ENCODE assay signal across 24 cellular contexts in genomic region chr5:33330416-33330815, GRCh38.
DNase-seq lines count a peak whose midpoint lies in the region; ATAC-seq, FAIRE-seq and TF ChIP-seq lines count a peak whose summit lies in the region.
"Had no signal": no experiment of that assay in that cellular context is flagged by ENCODE, and none has a peak within 500 bp of the region (broad histone marks: within the 10 kb centered on the region; RNA-seq: fewer than 3 reads in every experiment).

No MANE protein-coding gene starts in this region.

- H2AFZ ChIP-seq in IMR-90 (replicated peaks; ENCODE audit: low read length, poor library complexity) (no peak overlapping the region), endothelial cell of umbilical vein (ENCODE audit: low read depth, low read length) (peak overlapping the region; percentile 20)

- H3K27me3 Mint-ChIP-seq in T-helper 17 cell: no peaks in the 10 kb centered on the region

- H3K36me3 Mint-ChIP-seq in T-helper 17 cell (ENCODE audit: low read depth): no peaks in the 10 kb centered on the region
- H3K36me3 Mint-ChIP-seq: CD8-positive, alpha-beta T cell had no signal

- H3K79me1 ChIP-seq in IMR-90 (ENCODE audit: low read depth in 1 of 2, low read length in 2 of 2): no peaks in the 10 kb centered on the region

- no peak overlapping the region for H3K4ac ChIP-seq in IMR-90 (ENCODE audit: low read depth, low read length)

- intact Hi-C loops in IMR-90 (cut with micrococcal nuclease) (no loop called here), endothelial cell of umbilical vein (cut with micrococcal nuclease) (no loop called here), left lung (cut with DNase I) (no loop called here), esophagus squamous epithelium (cut with DNase I) (no loop called here)

- no peak overlapping the region for H3K27ac ChIP-seq in IMR-90 (ENCODE audit: insufficient read depth, low read length)
- H3K27ac ChIP-seq in endothelial cell of umbilical vein (ENCODE audit: insufficient read depth, low read depth, low read length): no peak overlapping the region
- no peak overlapping the region for H3K27ac ChIP-seq in left lung
- peak overlapping the region; percentile 57 for H3K27ac ChIP-seq in rectal smooth muscle tissue (ENCODE audit: low read depth, low read length)
- H3K27ac ChIP-seq in esophagus squamous epithelium: no peak overlapping the region
- H3K27ac ChIP-seq: HL-60 had no signal

- dilution Hi-C loops in IMR-90 (cut with HindIII; ENCODE audit: low sequenced_read_pairs, unreplicated experiment): no loop called here
- dilution Hi-C loops in endothelial cell of umbilical vein (cut with MboI; ENCODE audit: extremely low pct_ligation_motif_present, low sequenced_read_pairs): no loop called here

- H4K20me1 ChIP-seq in IMR-90 (ENCODE audit: insufficient read depth, low read length) (no peaks in the 10 kb centered on the region), endothelial cell of umbilical vein (replicated peaks; ENCODE audit: control insufficient read depth, extremely low read depth, insufficient read depth, low read length) (no peaks in the 10 kb centered on the region)

- no peak for DNase-seq in IMR-90
- peak; percentile 89 for DNase-seq in endothelial cell of umbilical vein (ENCODE audit: low read depth, low spot score)
- no peak for DNase-seq in left lung
- no peak for DNase-seq in T-helper 17 cell
- no peak for DNase-seq in NCI-H1417 (lab: John Stamatoyannopoulos, UW)
- no peak for DNase-seq in T-helper 9 cell
- DNase-seq in esophagus squamous epithelium (lab: John Stamatoyannopoulos, UW): no peak
- DNase-seq: 8988T; C1 segment of cervical spinal cord; CD8-positive, alpha-beta T cell; DND-41; H7; KBM-7; NCI-H1092 treated with DMSO at 0.1 percent for 48 hours; NCI-H1694; NCI-H2081 treated with DMSO at 0.1 percent for 48 hours; NCI-H2171 treated with DMSO at 0.1 percent for 48 hours; NCI-H524 treated with DMSO at 0.1 percent for 48 hours; NCI-H82 had no signal

- H3K27me3 ChIP-seq in IMR-90 (ENCODE audit: control insufficient read depth, insufficient read depth, low read length): no peaks in the 10 kb centered on the region
- no peaks in the 10 kb centered on the region for H3K27me3 ChIP-seq in endothelial cell of umbilical vein (ENCODE audit: control insufficient read depth in 2 of 2, insufficient read depth in 2 of 2, low read length in 2 of 2)
- H3K27me3 ChIP-seq in left lung: no peaks in the 10 kb centered on the region
- H3K27me3 ChIP-seq in rectal smooth muscle tissue (ENCODE audit: control insufficient read depth, insufficient read depth, low read length): no peaks in the 10 kb centered on the region
- H3K27me3 ChIP-seq in esophagus squamous epithelium: no peaks in the 10 kb centered on the region

- no peak for ATAC-seq in IMR-90 (ENCODE audit: low read depth)
- peak; percentile 29 for ATAC-seq in left lung
- no peak for ATAC-seq in T-helper 17 cell
- ATAC-seq: CD8-positive, alpha-beta T cell; GM12878; HepG2; Right ventricle myocardium inferior had no signal

- TF ChIP-seq POLR2A in IMR-90 (IDR thresholded peaks at IDR 0.05; ENCODE audit: low read depth, low read length) (no peak), endothelial cell of umbilical vein (IDR thresholded peaks at IDR 0.05; ENCODE audit: low read depth, low read length) (no peak), esophagus squamous epithelium (IDR thresholded peaks at IDR 0.05) (no peak)

- H3K9ac ChIP-seq in IMR-90 (ENCODE audit: low read depth, low read length) (no peak overlapping the region), endothelial cell of umbilical vein (replicated peaks; ENCODE audit: extremely low read depth, insufficient read depth, low read length) (peak overlapping the region; percentile 13), rectal smooth muscle tissue (ENCODE audit: low read length) (no peak overlapping the region)

- H3K4me1 Mint-ChIP-seq in T-helper 17 cell: no peaks in the 10 kb centered on the region

- POLR2A ChIA-PET in IMR-90 (lab: Charles Lee; ENCODE audit: unreplicated experiment) (no interaction called here), endothelial cell of umbilical vein (lab: Charles Lee) (no interaction called here)

- H3K4me3 ChIP-seq in IMR-90 (ENCODE audit: insufficient read depth, low read depth, low read length): no peak overlapping the region
- no peak overlapping the region for H3K4me3 ChIP-seq in endothelial cell of umbilical vein (replicated peaks in 1 of 3; ENCODE audit: insufficient read depth in 1 of 3, low read depth in 1 of 3, low read length in 3 of 3)
- no peak overlapping the region for H3K4me3 ChIP-seq in left lung
- H3K4me3 ChIP-seq in rectal smooth muscle tissue (ENCODE audit: low read length): no peak overlapping the region
- no peak overlapping the region for H3K4me3 ChIP-seq in esophagus squamous epithelium
- H3K4me3 ChIP-seq: GM12878 had no signal

- no peak overlapping the region for H3K4me2 ChIP-seq in IMR-90 (ENCODE audit: low read depth, low read length)
- no peak overlapping the region for H3K4me2 ChIP-seq in endothelial cell of umbilical vein (ENCODE audit: insufficient read depth, low read length)

- H2BK15ac ChIP-seq in IMR-90 (ENCODE audit: low read depth, low read length): no peak overlapping the region

- no peaks in the 10 kb centered on the region for H3K9me3 ChIP-seq in IMR-90 (ENCODE audit: control insufficient read depth, insufficient read depth, low read length)
- H3K9me3 ChIP-seq in endothelial cell of umbilical vein (replicated peaks; ENCODE audit: control insufficient read depth, insufficient read depth, low read length): no peaks in the 10 kb centered on the region
- H3K9me3 ChIP-seq in left lung: no peaks in the 10 kb centered on the region
- H3K9me3 ChIP-seq in T-helper 17 cell (ENCODE audit: control insufficient read depth, low read length, poor library complexity, severe bottlenecking): no peaks in the 10 kb centered on the region
- H3K9me3 ChIP-seq in esophagus squamous epithelium: no peaks in the 10 kb centered on the region

- FAIRE-seq in endothelial cell of umbilical vein (lab: Jason Lieb, UNC): peak; percentile 59
- FAIRE-seq: GM12878, HepG2 had no signal

- no peak overlapping the region for H4K91ac ChIP-seq in IMR-90 (ENCODE audit: insufficient read depth, low read depth, low read length)

- no peak overlapping the region; the same call in 1 of the 2 replicates for H3K14ac ChIP-seq in IMR-90 (replicated peaks; ENCODE audit: low read depth, low read length)

- H2BK20ac ChIP-seq in IMR-90 (ENCODE audit: low read depth, low read length): no peak overlapping the region

- no CpG with 5 or more reads among the region's 4 CpGs for WGBS in IMR-90 (ENCODE audit: extremely low coverage in 2 of 2, insufficient read length in 1 of 2), 2 experiments
- WGBS in esophagus squamous epithelium, 2 donors: 44 to 58% methylated on average over 4 of the region's 4 CpGs

- peak overlapping the region; percentile 88; the same call in 1 of the 2 replicates for H4K5ac ChIP-seq in IMR-90 (ENCODE audit: low read depth, low read length)

- H3K9me1 ChIP-seq in IMR-90 (ENCODE audit: insufficient read depth, low read length) (no peaks in the 10 kb centered on the region), endothelial cell of umbilical vein (replicated peaks; ENCODE audit: control insufficient read depth, extremely low read depth, insufficient read depth, low read length) (no peaks in the 10 kb centered on the region)

- no peak overlapping the region for H2BK120ac ChIP-seq in IMR-90 (ENCODE audit: low read depth, low read length)

- TF ChIP-seq RAD21 in IMR-90 (IDR thresholded peaks at IDR 0.05; ENCODE audit: low read length): no peak

- no peak overlapping the region for H2BK5ac ChIP-seq in IMR-90 (ENCODE audit: low read depth, low read length, poor library complexity, severe bottlenecking)

- CTCF ChIA-PET in IMR-90 (lab: Yijun Ruan, JAX) (no interaction called here), endothelial cell of umbilical vein (lab: Charles Lee) (interaction anchor here (1.0 kb wide), 1 partner anchor 31 kb away, joined by 3 read pairs; no protein-coding TSS in a partner anchor)

- BruUV-seq in IMR-90 (replicated peaks; lab: Mats Ljungman, UMichigan) (no TSS peak), endothelial cell of umbilical vein (replicated peaks; lab: Mats Ljungman, UMichigan) (no TSS peak)

- H3K4me1 ChIP-seq in IMR-90 (ENCODE audit: control insufficient read depth, insufficient read depth, low read length) (peaks cover 1% of the 10 kb centered on the region; the same call in 1 of the 2 replicates), endothelial cell of umbilical vein (ENCODE audit: control insufficient read depth, extremely low read depth, insufficient read depth, low read length) (peaks cover 10% of the 10 kb centered on the region), left lung (no peaks in the 10 kb centered on the region), rectal smooth muscle tissue (ENCODE audit: control insufficient read depth, insufficient read depth, low read length) (peaks cover 39% of the 10 kb centered on the region), esophagus squamous epithelium (peaks cover 0 to 19% (median 9%) of the 10 kb centered on the region in 3 donors)

- no peak overlapping the region for H4K8ac ChIP-seq in IMR-90 (ENCODE audit: low read depth in 2 of 2, low read length in 2 of 2)

- H3K56ac ChIP-seq in IMR-90 (ENCODE audit: extremely low read depth, insufficient read depth, low read length): no peak overlapping the region

- in situ Hi-C loops in IMR-90 (cut with MboI; ENCODE audit: low sequenced_read_pairs): no loop called here

- no peak overlapping the region for H2AK9ac ChIP-seq in IMR-90 (replicated peaks; ENCODE audit: low read depth, low read length, poor library complexity)

- H3K36me3 ChIP-seq in IMR-90 (ENCODE audit: control insufficient read depth, insufficient read depth, low read length): no peaks in the 10 kb centered on the region
- H3K36me3 ChIP-seq in endothelial cell of umbilical vein (ENCODE audit: control insufficient read depth in 2 of 2, extremely low read depth in 1 of 2, insufficient read depth in 2 of 2, low read length in 2 of 2): no peaks in the 10 kb centered on the region
- H3K36me3 ChIP-seq in left lung: no peaks in the 10 kb centered on the region
- no peaks in the 10 kb centered on the region for H3K36me3 ChIP-seq in rectal smooth muscle tissue (ENCODE audit: control insufficient read depth, insufficient read depth, low read length)
- H3K36me3 ChIP-seq in esophagus squamous epithelium: no peaks in the 10 kb centered on the region

- no peak overlapping the region for H3K4me3 Mint-ChIP-seq in T-helper 17 cell
- H3K4me3 Mint-ChIP-seq: CD8-positive, alpha-beta T cell had no signal

- no peak overlapping the region for H3K27ac Mint-ChIP-seq in T-helper 17 cell
- H3K27ac Mint-ChIP-seq: CD8-positive, alpha-beta T cell had no signal

- H3K23ac ChIP-seq in IMR-90 (ENCODE audit: low read depth, low read length): no peak overlapping the region

- H3K79me2 ChIP-seq in endothelial cell of umbilical vein (ENCODE audit: control insufficient read depth, insufficient read depth, low read length): no peaks in the 10 kb centered on the region

- peak overlapping the region; percentile 36; the same call in 1 of the 2 replicates for H3K18ac ChIP-seq in IMR-90 (ENCODE audit: low read depth, low read length)

- no peak overlapping the region for H2AK5ac ChIP-seq in IMR-90 (ENCODE audit: low read depth, low read length)

- TF ChIP-seq CTCF in IMR-90 (conservative IDR thresholded peaks at IDR 0.05; ENCODE audit: low read depth, low read length) (no peak), endothelial cell of umbilical vein (IDR thresholded peaks at IDR 0.05; ENCODE audit: extremely low read depth in 1 of 2, insufficient read depth in 1 of 2, low read depth in 1 of 2, low read length in 2 of 2) (no peak), left lung (IDR thresholded peaks at IDR 0.05) (no peak), esophagus squamous epithelium (IDR thresholded peaks at IDR 0.05) (no peak)
